ENCODE assay signal across 24 cellular contexts in the genomic region with DNA sequence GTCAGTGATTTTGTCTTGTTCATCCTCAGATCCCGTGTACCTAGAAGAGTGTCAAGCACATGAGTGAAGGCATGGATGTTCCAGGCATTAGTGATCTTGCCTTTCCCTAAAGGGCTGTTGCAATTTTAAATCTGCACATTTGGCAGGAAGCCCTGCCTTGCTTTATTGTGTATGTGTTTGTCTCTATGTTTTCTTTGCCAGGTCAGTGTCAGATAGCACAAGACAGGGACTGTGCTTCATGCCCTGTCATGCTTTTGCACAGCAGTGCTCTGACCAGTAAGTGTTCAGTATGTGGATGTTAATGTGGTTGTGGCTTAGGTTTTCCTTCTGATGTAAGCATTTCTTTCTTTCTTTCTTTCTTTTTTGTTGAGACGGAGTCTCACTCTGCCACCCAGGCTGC.
"Had no signal": no experiment of that assay in that cellular context is flagged by ENCODE, and none has a peak within 500 bp of the region (broad histone marks: within the 10 kb centered on the region; RNA-seq: fewer than 3 reads in every experiment).

No MANE protein-coding gene starts in this region.

- H3K4me3 ChIP-seq: colonic mucosa, dorsolateral prefrontal cortex, right atrium auricular region, tibial artery had no signal

- H3K36me3 ChIP-seq: colonic mucosa, right atrium auricular region, tibial artery had no signal

- ATAC-seq: activated CD8-positive, alpha-beta T cell treated with anti-CD3 and anti-CD28 coated beads, Interleukin-2, amount 10 ng/mL, durations not matched to agents 7 days and 5 days; activated naive CD4-positive, alpha-beta T cell treated with anti-CD3 and anti-CD28 coated beads, Interleukin-2, amount 50 U/mL, for 72 hours; activated T-helper 17 cell treated with anti-CD3 and anti-CD28 coated beads, Interleukin-2, amount 50 U/mL, for 72 hours; effector memory CD8-positive, alpha-beta T cell; esophagus mucosa; natural killer cell; stimulated activated effector memory CD8-positive, alpha-beta T cell treated with anti-CD3 and anti-CD28 coated beads, Interleukin-12 subunit alpha, Interleukin-12 subunit beta, amount 100 ng/mL, for 72 hours; stimulated activated naive CD8-positive, alpha-beta T cell treated with anti-CD3 and anti-CD28 coated beads, Interleukin-15, amount 100 ng/mL, for 72 hours had no signal

- DNase-seq: activated CD4-positive, alpha-beta T cell treated with anti-CD3 and anti-CD28 coated beads for 1 hour; activated CD4-positive, alpha-beta T cell treated with anti-CD3 and anti-CD28 coated beads, Interleukin-2, amount 50 U/mL, for 1 hour; activated CD8-positive, alpha-beta memory T cell treated with anti-CD3 and anti-CD28 coated beads, Interleukin-2, amount 50 U/mL, for 4 hours; activated CD8-positive, alpha-beta T cell treated with anti-CD3 and anti-CD28 coated beads, Interleukin-2, amount 10 ng/mL, durations not matched to agents 7 days and 5 days; activated T-cell treated with anti-CD3 and anti-CD28 coated beads, Interleukin-2, amount 50 U/mL, for 24 hours; aorta; colonic mucosa; dorsolateral prefrontal cortex; effector memory CD8-positive, alpha-beta T cell; foreskin melanocyte; hippocampal formation; kidney glomerular epithelial cell; midbrain; natural killer cell; small intestine; stimulated activated CD4-positive, alpha-beta T cell treated with anti-CD3 and anti-CD28 coated beads, Interleukin-2, amount 100 ng/mL, for 24 hours; stimulated activated naive CD8-positive, alpha-beta T cell treated with anti-CD3 and anti-CD28 coated beads, Interleukin-15, amount 100 ng/mL, for 72 hours; T-helper 9 cell; tibial artery had no signal

- H3K9me3 ChIP-seq: colonic mucosa, right atrium auricular region, tibial artery had no signal

- H3K4me1 ChIP-seq: colonic mucosa, tibial artery had no signal

- H3K27me3 ChIP-seq: colonic mucosa, dorsolateral prefrontal cortex, right atrium auricular region, tibial artery had no signal

- H3K27ac ChIP-seq: colonic mucosa, right atrium auricular region, tibial artery had no signal
